ENCODE assay signal across 28 cellular contexts in genomic region chr14:53441789-53442188, GRCh38.
"Had no signal": no experiment of that assay in that cellular context is flagged by ENCODE, and none has a peak within 500 bp of the region (broad histone marks: within the 10 kb centered on the region; RNA-seq: fewer than 3 reads in every experiment).

No MANE protein-coding gene starts in this region.

- H3K9ac ChIP-seq: neural progenitor cell had no signal

- H3K4me3 ChIP-seq: lung, neural progenitor cell, ovary, right atrium auricular region, skin epidermis, suprapubic skin, thoracic aorta, tibial artery, vagina had no signal

- H3K9me3 ChIP-seq: ovary, right atrium auricular region, suprapubic skin, thoracic aorta, tibial artery, vagina had no signal

- H3K36me3 ChIP-seq: neural progenitor cell, ovary, right atrium auricular region, suprapubic skin, thoracic aorta, tibial artery, vagina had no signal

- H3K36me3 Mint-ChIP-seq: mesothelial cell of epicardium, naive B cell, natural killer cell, neural progenitor cell had no signal

- H2AFZ ChIP-seq: neural progenitor cell had no signal

- FAIRE-seq: keratinocyte had no signal

- H3K9me3 Mint-ChIP-seq: nephron progenitor cell had no signal

- H3K27ac Mint-ChIP-seq: mesothelial cell of epicardium; naive B cell; natural killer cell; nephron progenitor cell; neural progenitor cell; progenitor cell of endocrine pancreas; stimulated activated naive B cell treated with anti-CD40 and anti-IgM and Interleukin-4, amounts not matched to agents 10 μg/mL and 1 μg/mL and 100 μg/mL, for 72 hours; stimulated activated naive CD8-positive, alpha-beta T cell treated with anti-CD3 and anti-CD28 coated beads, Interleukin-15, Interleukin-2, amounts not matched to agents 100 ng/mL and 50 ng/mL, for 24 hours had no signal

- H3K27ac ChIP-seq: neural progenitor cell, ovary, right atrium auricular region, skin epidermis, suprapubic skin, thoracic aorta, tibial artery, vagina had no signal

- ATAC-seq: left cardiac atrium; left lobe of liver; natural killer cell; sciatic nerve; stimulated activated naive B cell treated with anti-CD40 and anti-IgM and Interleukin-4, amounts not matched to agents 10 μg/mL and 1 μg/mL and 100 μg/mL, for 72 hours had no signal

- DNase-seq: hippocampal formation; kidney glomerular epithelial cell; left cardiac atrium; mesendoderm; naive B cell; natural killer cell; nephron progenitor cell; ovary; stimulated activated CD4-positive, alpha-beta T cell treated with anti-CD3 and anti-CD28 coated beads, Interleukin-12 subunit alpha, Interleukin-12 subunit beta, amount 100 ng/mL, for 4 hours; stimulated activated CD4-positive, alpha-beta T cell treated with anti-CD3 and anti-CD28 coated beads, Interleukin-15, amount 100 ng/mL, for 24 hours; stimulated activated CD4-positive, alpha-beta T cell treated with anti-CD3 and anti-CD28 coated beads, Interleukin-2, amount 100 ng/mL, for 24 hours; stimulated activated CD4-positive, alpha-beta T cell treated with anti-CD3 and anti-CD28 coated beads, Interleukin-4, amount 100 ng/mL, for 1 hour; stimulated activated naive B cell treated with anti-CD40 and anti-IgM and Interleukin-4, amounts not matched to agents 10 μg/mL and 1 μg/mL and 100 μg/mL, for 72 hours; tibial artery; trophoblast cell had no signal

- H3K4me1 ChIP-seq: neural progenitor cell, right atrium auricular region, suprapubic skin, tibial artery, vagina had no signal

- H3K27me3 ChIP-seq: neural progenitor cell, ovary, right atrium auricular region, suprapubic skin, tibial artery, vagina had no signal

- H3K4me2 ChIP-seq: neural progenitor cell had no signal

- H3K27me3 Mint-ChIP-seq: naive B cell; progenitor cell of endocrine pancreas; stimulated activated naive CD8-positive, alpha-beta T cell treated with anti-CD3 and anti-CD28 coated beads, Interleukin-15, Interleukin-2, amounts not matched to agents 100 ng/mL and 50 ng/mL, for 24 hours had no signal

- H3K4me3 Mint-ChIP-seq: mesothelial cell of epicardium; naive B cell; natural killer cell; nephron progenitor cell; neural progenitor cell; stimulated activated naive B cell treated with anti-CD40 and anti-IgM and Interleukin-4, amounts not matched to agents 10 μg/mL and 1 μg/mL and 100 μg/mL, for 72 hours; stimulated activated naive CD8-positive, alpha-beta T cell treated with anti-CD3 and anti-CD28 coated beads, Interleukin-15, Interleukin-2, amounts not matched to agents 100 ng/mL and 50 ng/mL, for 24 hours had no signal

- H3K4me1 Mint-ChIP-seq: naive B cell; natural killer cell; nephron progenitor cell; neural progenitor cell; stimulated activated naive B cell treated with anti-CD40 and anti-IgM and Interleukin-4, amounts not matched to agents 10 μg/mL and 1 μg/mL and 100 μg/mL, for 72 hours had no signal
